In genomic region chr5:1525624-1525985, GRCh38 we compare ENCODE assay signal across 1 cellular context.
TF ChIP-seq lines count a peak whose summit lies in the region.

No MANE protein-coding gene starts in this region.

TF ChIP-seq in HepG2, 621 proteins besides CTCF, POLR2A, EP300 and RAD21:
- TF ChIP-seq KLF12 (CRISPR knock-in tag; IDR thresholded peaks at IDR 0.05; ENCODE audit: borderline replicate concordance) (no peak), NCOR1 (IDR thresholded peaks at IDR 0.05; ENCODE audit: borderline replicate concordance, low read length) (no peak)
